11 cellular contexts compared by ENCODE assay signal in genomic region chr6:137432054-137432545, GRCh38.
DNase-seq lines count a peak whose midpoint lies in the region; ATAC-seq, FAIRE-seq and TF ChIP-seq lines count a peak whose summit lies in the region.
"Had no signal": no experiment of that assay in that cellular context is flagged by ENCODE, and none has a peak within 500 bp of the region (broad histone marks: within the 10 kb centered on the region; RNA-seq: fewer than 3 reads in every experiment).

No MANE protein-coding gene starts in this region.

- H3K36me3 ChIP-seq in transverse colon (no peaks in the 10 kb centered on the region), small intestine (ENCODE audit: control insufficient read depth in 2 of 2, insufficient read depth in 2 of 2, low read length in 2 of 2) (no peaks in the 10 kb centered on the region)
- H3K36me3 ChIP-seq: breast epithelium had no signal

- no peak for TF ChIP-seq EP300 in transverse colon (IDR thresholded peaks at IDR 0.05; ENCODE audit: low read depth)

- no peak for FAIRE-seq in small intestine (lab: Jason Lieb, UNC)

- intact Hi-C loops in transverse colon (cut with DNase I; ENCODE audit: low total_unique reads): no loop called here

- DNase-seq in DMS 273 treated with DMSO at 0.1 percent for 48 hours (lab: John Stamatoyannopoulos, UW) (peak; percentile 95), NCI-H526 treated with DMSO at 0.1 percent for 48 hours (lab: John Stamatoyannopoulos, UW) (peak; percentile 82), transverse colon (no peak), RPMI8226 (no peak), small intestine (no peak)
- DNase-seq: mesenchymal stem cell, psoas muscle had no signal

- TF ChIP-seq POLR2A in transverse colon (IDR thresholded peaks at IDR 0.05): no peak

- H3K27me3 ChIP-seq in transverse colon (no peaks in the 10 kb centered on the region), small intestine (ENCODE audit: control insufficient read depth in 2 of 2, insufficient read depth in 2 of 2, low read length in 2 of 2) (peaks cover 0 to 6% of the 10 kb centered on the region in 2 donors)
- H3K27me3 ChIP-seq: breast epithelium had no signal

- TF ChIP-seq CTCF in transverse colon (IDR thresholded peaks at IDR 0.05): no peak

- no peaks in the 10 kb centered on the region for H3K4me1 ChIP-seq in transverse colon
- H3K4me1 ChIP-seq in small intestine (ENCODE audit: control insufficient read depth in 2 of 2, insufficient read depth in 1 of 2, low read depth in 1 of 2, low read length in 1 of 2): no peaks in the 10 kb centered on the region
- H3K4me1 ChIP-seq: breast epithelium, psoas muscle had no signal

- H3K9me3 ChIP-seq in transverse colon (no peaks in the 10 kb centered on the region), small intestine (ENCODE audit: control insufficient read depth, low read depth) (no peaks in the 10 kb centered on the region)
- H3K9me3 ChIP-seq: breast epithelium, psoas muscle had no signal

- WGBS in transverse colon (ENCODE audit: low coverage in 1 of 2), 2 donors: 69 to 77% methylated on average over 4 of the region's 4 CpGs
- 77 to 81% (median 81%) methylated on average over 4 of the region's 4 CpGs for WGBS in small intestine, 3 donors

- peak; percentile 77 for ATAC-seq in GM19351 (IDR thresholded peaks at IDR 0.05; ENCODE audit: unreplicated experiment)
- peak; percentile 44 for ATAC-seq in HG03060 (IDR thresholded peaks at IDR 0.05; ENCODE audit: low read depth, unreplicated experiment)
- ATAC-seq in GM21737 (IDR thresholded peaks at IDR 0.05; ENCODE audit: unreplicated experiment): no peak
- ATAC-seq: psoas muscle had no signal

- in situ Hi-C loops in transverse colon (cut with MboI; ENCODE audit: low pct_ligation_motif_present in 1 of 4, low pct_unique_long_range_greater_than_20kb in 1 of 4, low sequenced_read_pairs in 3 of 4): no loop called here

- H3K4me3 ChIP-seq in transverse colon: no peak overlapping the region
- H3K4me3 ChIP-seq in small intestine (ENCODE audit: low read depth in 1 of 2, low read length in 2 of 2): no peak overlapping the region
- H3K4me3 ChIP-seq: breast epithelium, psoas muscle had no signal

- H3K27ac ChIP-seq in transverse colon: no peak overlapping the region
- no peak overlapping the region for H3K27ac ChIP-seq in small intestine (ENCODE audit: low read depth in 1 of 2, low read length in 1 of 2)
- H3K27ac ChIP-seq: breast epithelium, psoas muscle had no signal

Comparison
In these comparisons a context has a peak if more than half of its experiments do, and no peak if none do; other contexts are left out.
1. DNase-seq: peak in DMS 273 treated with DMSO at 0.1 percent for 48 hours (single experiment) and NCI-H526 treated with DMSO at 0.1 percent for 48 hours (single experiment); none in transverse colon (single experiment), RPMI8226 (single experiment) and small intestine (single experiment).